In genomic region chr5:154411338-154411737, GRCh38 we compare ENCODE assay signal across 32 cellular contexts.
"Had no signal": no experiment of that assay in that cellular context is flagged by ENCODE, and none has a peak within 500 bp of the region (broad histone marks: within the 10 kb centered on the region; RNA-seq: fewer than 3 reads in every experiment).

No MANE protein-coding gene starts in this region.

- H3K4me1 Mint-ChIP-seq: activated naive CD8-positive, alpha-beta T cell treated with anti-CD3 and anti-CD28 coated beads for 36 hours; T-cell had no signal

- H3K27ac Mint-ChIP-seq: activated B cell treated with CpG ODN at 0.5 μM for 24 hours; activated CD4-positive, alpha-beta memory T cell treated with anti-CD3 and anti-CD28 coated beads for 36 hours; activated naive CD4-positive, alpha-beta T cell treated with anti-CD3 and anti-CD28 coated beads for 36 hours; activated naive CD8-positive, alpha-beta T cell treated with anti-CD3 and anti-CD28 coated beads for 36 hours; activated T-helper 1 cell treated with anti-CD3 and anti-CD28 coated beads, Interleukin-12 subunit alpha, Interleukin-12 subunit beta, Interleukin-2, Interleukin-4 antibody, amounts not matched to agents 30 ng/mL and 10 ng/mL and 1 ng/mL, durations not matched to agents 14 hours and 24 hours and 36 hours; T-cell had no signal

- DNase-seq: activated B cell treated with CpG ODN at 0.5 μM for 24 hours; activated CD4-positive, alpha-beta memory T cell treated with anti-CD3 and anti-CD28 coated beads for 36 hours; activated CD4-positive, alpha-beta T cell treated with anti-CD3 and anti-CD28 coated beads for 4 hours; activated CD4-positive, alpha-beta T cell treated with anti-CD3 and anti-CD28 coated beads, Interleukin-2, amount 50 U/mL, for 1 hour; activated CD4-positive, CD25-positive, alpha-beta regulatory T cell treated with anti-CD3 and anti-CD28 coated beads, Interleukin-2, amount 50 U/mL, for 72 hours; activated CD8-positive, alpha-beta memory T cell treated with anti-CD3 and anti-CD28 coated beads, Interleukin-2, amount 50 U/mL, for 4 hours; activated gamma-delta T cell treated with Interleukin-2 at 50 U/mL for 16 hours; activated naive CD4-positive, alpha-beta T cell treated with anti-CD3 and anti-CD28 coated beads for 36 hours; activated naive CD8-positive, alpha-beta T cell treated with anti-CD3 and anti-CD28 coated beads for 36 hours; activated T-cell treated with anti-CD3 and anti-CD28 coated beads for 4 hours; activated T-cell treated with anti-CD3 and anti-CD28 coated beads, Interleukin-2, amount 50 U/mL, for 4 hours; amniotic stem cell; aorta; brain microvascular endothelial cell; central memory CD4-positive, alpha-beta T cell; NCI-H1105; NCI-H1417 treated with DMSO at 0.1 percent for 48 hours; NCI-H187 treated with DMSO at 0.1 percent for 48 hours; NCI-H2081 treated with DMSO at 0.1 percent for 48 hours; NCI-H226; NCI-H446 treated with DMSO at 0.1 percent for 48 hours; NCI-H524 treated with DMSO at 0.1 percent for 48 hours; PC-3; SIG-M5; T-cell; T-helper 2 cell; T-helper 9 cell had no signal

- H3K36me3 Mint-ChIP-seq: activated naive CD8-positive, alpha-beta T cell treated with anti-CD3 and anti-CD28 coated beads for 36 hours had no signal

- H3K27me3 Mint-ChIP-seq: activated B cell treated with CpG ODN at 0.5 μM for 24 hours; activated CD4-positive, alpha-beta memory T cell treated with anti-CD3 and anti-CD28 coated beads for 36 hours; activated naive CD8-positive, alpha-beta T cell treated with anti-CD3 and anti-CD28 coated beads for 36 hours; T-cell had no signal

- ATAC-seq: activated T-cell treated with anti-CD3 and anti-CD28 coated beads, Interleukin-2, amount 50 U/mL, for 4 hours; K562; PC-3; Right ventricle myocardium inferior; SK-N-SH treated with all-trans-retinoic acid at 6 μM for 48 hours; T-cell had no signal

- H3K9me3 ChIP-seq: Peyer's patch had no signal

- H3K4me3 Mint-ChIP-seq: activated B cell treated with CpG ODN at 0.5 μM for 24 hours; activated CD4-positive, alpha-beta memory T cell treated with anti-CD3 and anti-CD28 coated beads for 36 hours; activated naive CD4-positive, alpha-beta T cell treated with anti-CD3 and anti-CD28 coated beads for 36 hours; activated naive CD8-positive, alpha-beta T cell treated with anti-CD3 and anti-CD28 coated beads for 36 hours; activated T-cell treated with anti-CD3 and anti-CD28 coated beads, Interleukin-2, amount 50 U/mL, for 4 hours; activated T-helper 1 cell treated with anti-CD3 and anti-CD28 coated beads, Interleukin-12 subunit alpha, Interleukin-12 subunit beta, Interleukin-2, Interleukin-4 antibody, amounts not matched to agents 30 ng/mL and 10 ng/mL and 1 ng/mL, durations not matched to agents 14 hours and 24 hours and 36 hours; T-cell had no signal

- H3K9me3 Mint-ChIP-seq: activated B cell treated with CpG ODN at 0.5 μM for 24 hours; activated CD4-positive, alpha-beta memory T cell treated with anti-CD3 and anti-CD28 coated beads for 36 hours; activated naive CD4-positive, alpha-beta T cell treated with anti-CD3 and anti-CD28 coated beads for 36 hours; activated naive CD8-positive, alpha-beta T cell treated with anti-CD3 and anti-CD28 coated beads for 36 hours; activated T-cell treated with anti-CD3 and anti-CD28 coated beads, Interleukin-2, amount 50 U/mL, for 4 hours; activated T-helper 1 cell treated with anti-CD3 and anti-CD28 coated beads, Interleukin-12 subunit alpha, Interleukin-12 subunit beta, Interleukin-2, Interleukin-4 antibody, amounts not matched to agents 30 ng/mL and 10 ng/mL and 1 ng/mL, durations not matched to agents 14 hours and 24 hours and 36 hours; T-cell had no signal
